In genomic region chr12:121190523-121191031, GRCh38 we compare ENCODE assay signal across 10 cellular contexts. TPM values are rescaled to one million over a fixed set of nuclear protein-coding genes. Genes with fewer than 3 reads are reported as not detected.
DNase-seq lines count a peak whose midpoint lies in the region; FAIRE-seq and TF ChIP-seq lines count a peak whose summit lies in the region.
"Had no signal": no experiment of that assay in that cellular context is flagged by ENCODE, and none has a peak within 500 bp of the region (broad histone marks: within the 10 kb centered on the region; RNA-seq: fewer than 3 reads in every experiment).

No MANE protein-coding gene starts in this region.

- peak overlapping the region; percentile 28 for H3K4me2 ChIP-seq in osteoblast (ENCODE audit: insufficient read depth, low read length)

- H4K20me1 ChIP-seq in osteoblast (ENCODE audit: insufficient read depth, low read length): no peaks in the 10 kb centered on the region

- no peaks in the 10 kb centered on the region for H3K9me3 ChIP-seq in osteoblast (ENCODE audit: low read depth, low read length)
- no peaks in the 10 kb centered on the region for H3K9me3 ChIP-seq in effector memory CD4-positive, alpha-beta T cell (ENCODE audit: control insufficient read depth, low read length)
- H3K9me3 ChIP-seq: esophagus muscularis mucosa had no signal

- H3K27ac ChIP-seq in osteoblast (ENCODE audit: low read depth, low read length): peak overlapping the region; percentile 79
- H3K27ac ChIP-seq in effector memory CD4-positive, alpha-beta T cell (ENCODE audit: insufficient read depth, low read length, poor library complexity, severe bottlenecking): no peak overlapping the region

- no peaks in the 10 kb centered on the region for H3K36me3 ChIP-seq in osteoblast (ENCODE audit: insufficient read depth, low read length)
- no peaks in the 10 kb centered on the region for H3K36me3 ChIP-seq in effector memory CD4-positive, alpha-beta T cell (ENCODE audit: control insufficient read depth, insufficient read depth, low read length)
- H3K36me3 ChIP-seq: esophagus muscularis mucosa had no signal

- peak; percentile 64 for FAIRE-seq in RCC 7860 (lab: Jason Lieb, UNC)

- peak; percentile 93 for DNase-seq in GM03348 (ENCODE audit: low spot score)
- DNase-seq in RCC 7860 (ENCODE audit: low spot score): peak; percentile 85
- DNase-seq in epidermal melanocyte (ENCODE audit: insufficient read length, low spot score): peak; percentile 58
- DNase-seq in osteoblast (ENCODE audit: insufficient read length, low spot score, missing footprints): peak; percentile 94
- no peak for DNase-seq in activated CD4-positive, alpha-beta T cell treated with anti-CD3 and anti-CD28 coated beads, Interleukin-2, amount 50 U/mL, for 48 hours
- no peak for DNase-seq in effector memory CD4-positive, alpha-beta T cell
- DNase-seq in KG1 (lab: John Stamatoyannopoulos, UW): no peak
- no peak for DNase-seq in NCI-H526 (lab: John Stamatoyannopoulos, UW)
- DNase-seq: activated CD8-positive, alpha-beta T cell treated with anti-CD3 and anti-CD28 coated beads for 36 hours had no signal

- H3K27me3 ChIP-seq in osteoblast (ENCODE audit: insufficient read depth, low read length): no peaks in the 10 kb centered on the region
- H3K27me3 ChIP-seq in effector memory CD4-positive, alpha-beta T cell (replicated peaks; ENCODE audit: control insufficient read depth, insufficient read depth, low read length, poor library complexity, severe bottlenecking): no peaks in the 10 kb centered on the region
- H3K27me3 ChIP-seq: esophagus muscularis mucosa had no signal

- no peaks in the 10 kb centered on the region for H3K79me2 ChIP-seq in osteoblast (ENCODE audit: insufficient read depth, low read length)

- peak overlapping the region; percentile 11 for H3K4me3 ChIP-seq in osteoblast (ENCODE audit: insufficient read depth, low read length)
- no peak overlapping the region for H3K4me3 ChIP-seq in effector memory CD4-positive, alpha-beta T cell (ENCODE audit: insufficient read depth, low read depth, low read length, poor library complexity, severe bottlenecking)
- H3K4me3 ChIP-seq: esophagus muscularis mucosa had no signal

- no peak for TF ChIP-seq CTCF in osteoblast (IDR thresholded peaks at IDR 0.05; ENCODE audit: extremely low read depth, low read depth, low read length)

- peaks cover 20% of the 10 kb centered on the region for H3K4me1 ChIP-seq in osteoblast (ENCODE audit: insufficient read depth, low read length)
- no peaks in the 10 kb centered on the region for H3K4me1 ChIP-seq in effector memory CD4-positive, alpha-beta T cell (ENCODE audit: control insufficient read depth, insufficient read depth, low read length, poor library complexity, severe bottlenecking)
- H3K4me1 ChIP-seq: esophagus muscularis mucosa had no signal

- peak overlapping the region; percentile 23 for H2AFZ ChIP-seq in osteoblast (ENCODE audit: low read length)

RNA-seq across cellular contexts. Expression of gene P2RX4, which starts 19.4 kb away (rescaled TPM):
- total RNA-seq in osteoblast: 22.1 and 23.5 TPM in 2 replicates

RNA-seq across cellular contexts. Expression of gene P2RX7, which starts 57.9 kb away (rescaled TPM):
- 3.8 and 4.0 TPM in 2 replicates for total RNA-seq in osteoblast

Comparison
In these comparisons a context has a peak if more than half of its experiments do, and no peak if none do; other contexts are left out.
1. DNase-seq: peak in GM03348 (single experiment), RCC 7860 (single experiment), epidermal melanocyte (single experiment) and osteoblast (single experiment); none in activated CD4-positive, alpha-beta T cell treated with anti-CD3 and anti-CD28 coated beads, Interleukin-2, amount 50 U/mL, for 48 hours (0 of 2), effector memory CD4-positive, alpha-beta T cell (0 of 3), KG1 (single experiment) and NCI-H526 (0 of 2).